9 cellular contexts compared by ENCODE assay signal in genomic region chr11:17722000-17722643, GRCh38. TPM values are rescaled to one million over a fixed set of nuclear protein-coding genes. Genes with fewer than 3 reads are reported as not detected.
DNase-seq lines count a peak whose midpoint lies in the region; ATAC-seq and TF ChIP-seq lines count a peak whose summit lies in the region.
"Had no signal": no experiment of that assay in that cellular context is flagged by ENCODE, and none has a peak within 500 bp of the region (broad histone marks: within the 10 kb centered on the region; RNA-seq: fewer than 3 reads in every experiment).

No MANE protein-coding gene starts in this region.

- no peak overlapping the region for H3K27ac ChIP-seq in dorsolateral prefrontal cortex

- H3K27me3 ChIP-seq in dorsolateral prefrontal cortex, result peaks cover 8 to 75% (median 44%) of the 10 kb centered on the region in 45 donors

- H3K4me3 ChIP-seq in dorsolateral prefrontal cortex, result peak overlapping the region in 36 of 59 donors; percentile 3 to 55 (median 36)

- TF ChIP-seq CTCF in dorsolateral prefrontal cortex (IDR thresholded peaks at IDR 0.05 in 54 of 56, conservative IDR thresholded peaks at IDR 0.05 in 2 of 56; ENCODE audit: low read depth in 1 of 56, partially characterized antibody in 56 of 56), result peak in 37 of 56 donors; percentile 8 to 46 (median 26)

- no peak for ATAC-seq in HG03196 (IDR thresholded peaks at IDR 0.05; ENCODE audit: unreplicated experiment)
- ATAC-seq: T-cell had no signal

- peak; percentile 65 for DNase-seq in ELR (ENCODE audit: low read depth)
- peak; percentile 24 for DNase-seq in NCI-H146 treated with DMSO at 0.1 percent for 48 hours (lab: John Stamatoyannopoulos, UW; ENCODE audit: unreplicated experiment)
- DNase-seq in dorsolateral prefrontal cortex, result no peak
- peak; percentile 16 for DNase-seq in occipital lobe (lab: John Stamatoyannopoulos, UW)
- no peak for DNase-seq in putamen (ENCODE audit: low spot score)
- no peak for DNase-seq in stimulated activated CD4-positive, alpha-beta T cell treated with anti-CD3 and anti-CD28 coated beads, Interleukin-12 subunit alpha, Interleukin-12 subunit beta, amount 100 ng/mL, for 4 hours
- DNase-seq: T-cell had no signal

- intact Hi-C loops in dorsolateral prefrontal cortex (cut with DNase I), result loop anchor here in 1 of 2 donors (10.0 kb wide), 1 partner anchor 337 kb away; the partner anchor contains the start of gene KCNJ11

RNA-seq across cellular contexts. Expression of gene MYOD1, which starts 2.8 kb away (rescaled TPM):
- total RNA-seq in dorsolateral prefrontal cortex (under 1 TPM in 13 of 120 experiments, not detected in 107; 0.25 to 0.69 (median 0.31) TPM), occipital lobe (not detected)
- total RNA-seq: lower leg skin, T-cell had no signal

RNA-seq across cellular contexts. Expression of gene KCNC1, which starts 12.5 kb away (rescaled TPM):
- 100 to 1,000 TPM in 77 of 120 experiments, 10 to 100 TPM in 43; 28.2 to 194 (median 105) TPM for total RNA-seq in dorsolateral prefrontal cortex
- 7.3 TPM for total RNA-seq in occipital lobe
- total RNA-seq: T-cell had no signal

Comparison
In these comparisons a context has a peak if more than half of its experiments do, and no peak if none do; other contexts are left out.
1. DNase-seq: peak in ELR (single experiment), NCI-H146 treated with DMSO at 0.1 percent for 48 hours (single experiment) and occipital lobe (single experiment); none in dorsolateral prefrontal cortex (0 of 10), putamen (single experiment) and stimulated activated CD4-positive, alpha-beta T cell treated with anti-CD3 and anti-CD28 coated beads, Interleukin-12 subunit alpha, Interleukin-12 subunit beta, amount 100 ng/mL, for 4 hours (single experiment).